ENCODE assay signal across 8 cellular contexts in the genomic region with DNA sequence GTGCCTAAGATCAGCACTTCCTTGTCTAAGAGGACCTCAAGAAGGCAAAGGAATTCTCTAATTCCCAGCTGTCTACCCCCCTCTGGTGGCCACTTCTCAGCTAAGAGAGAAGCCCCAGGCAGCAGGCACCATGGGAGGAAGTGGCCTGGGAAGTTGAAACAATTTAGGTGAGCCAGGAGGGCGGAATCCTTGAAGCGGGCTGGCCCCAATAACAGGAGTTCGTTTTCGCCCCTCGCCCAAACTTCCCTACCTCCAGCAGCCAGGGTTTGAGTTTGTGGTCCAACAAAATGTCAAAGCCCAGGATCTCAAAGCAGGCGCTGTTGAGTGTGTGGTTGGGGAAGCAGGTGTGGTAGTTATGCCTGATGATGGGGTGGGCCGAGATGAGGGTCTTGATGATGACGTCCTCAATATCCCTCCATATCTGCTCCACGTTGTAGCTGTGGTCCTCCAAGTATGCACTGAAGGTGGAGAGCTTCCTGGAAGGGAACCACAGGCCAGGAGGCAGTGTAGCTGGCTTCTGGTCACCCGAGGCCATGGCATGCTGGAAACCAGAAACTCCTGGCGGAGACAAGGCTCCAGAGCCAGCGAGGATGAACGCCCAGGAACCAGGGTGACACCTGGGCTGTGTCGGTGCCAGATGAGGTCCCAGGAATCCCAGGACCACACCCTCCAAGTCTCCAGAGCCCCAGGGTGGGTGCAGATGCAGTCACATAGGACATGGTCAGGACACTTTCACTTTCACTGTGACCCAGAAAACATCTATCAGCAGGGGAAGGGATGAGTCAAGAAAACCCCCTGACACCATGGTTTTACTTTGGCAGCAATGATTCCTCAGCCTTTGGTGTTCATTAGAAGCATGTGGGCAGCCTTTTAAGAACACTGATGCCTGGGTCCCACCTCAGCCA. TPM values are rescaled to one million over a fixed set of nuclear protein-coding genes. Genes with fewer than 3 reads are reported as not detected.
A peak's percentile ranks its signal among the peaks of the same experiment; 100 is the strongest.
DNase-seq lines count a peak whose midpoint lies in the region; ATAC-seq and TF ChIP-seq lines count a peak whose summit lies in the region.

No MANE protein-coding gene starts in this region.

- WGBS in right cardiac atrium, result 42% methylated on average over 14 of the region's 14 CpGs

- H3K9me3 ChIP-seq in OCI-LY3 (ENCODE audit: insufficient read depth, low read length) (no peaks in the 10 kb centered on the region), right cardiac atrium (ENCODE audit: control insufficient read depth, low read length) (no peaks in the 10 kb centered on the region)

- intact Hi-C loops in right cardiac atrium (cut with DNase I), result loop anchor here (2.0 to 10.0 kb wide), 5 partner anchors 64 to 117 kb away; partner anchors contain the start of gene HOXB13 (in 2 of the 4)

- DNase-seq in NCI-H82 (lab: John Stamatoyannopoulos, UW), result peak; percentile 90
- no peak for DNase-seq in NCI-H82 treated with DMSO at 0.1 percent for 48 hours (lab: John Stamatoyannopoulos, UW; ENCODE audit: unreplicated experiment)
- DNase-seq in amygdala (lab: John Stamatoyannopoulos, UW), result peak in 36 of 56 donors; percentile 0 to 68 (median 15)
- peak; percentile 77 to 82 (median 78) for DNase-seq in right cardiac atrium
- peak; percentile 80 for DNase-seq in renal cortical epithelial cell (ENCODE audit: low read depth)

- H3K27ac ChIP-seq in OCI-LY3 (ENCODE audit: low read length), result no peak overlapping the region
- no peak overlapping the region for H3K27ac ChIP-seq in right cardiac atrium (ENCODE audit: low read length)

- no peaks in the 10 kb centered on the region for H3K36me3 ChIP-seq in OCI-LY3 (replicated peaks; ENCODE audit: low read depth, low read length)

- H3K27me3 ChIP-seq in OCI-LY3 (ENCODE audit: low read depth, low read length) (no peaks in the 10 kb centered on the region), right cardiac atrium (ENCODE audit: control insufficient read depth, insufficient read depth) (no peaks in the 10 kb centered on the region)

- H3K4me2 ChIP-seq in OCI-LY3 (ENCODE audit: low read length), result peak overlapping the region; percentile 51

- TF ChIP-seq CTCF in OCI-LY3 (IDR thresholded peaks at IDR 0.05; ENCODE audit: low read depth, low read length), result peak; percentile 89

- no peaks in the 10 kb centered on the region for H3K79me2 ChIP-seq in OCI-LY3 (ENCODE audit: low read length)

- H3K9ac ChIP-seq in OCI-LY3 (ENCODE audit: low read length), result peak overlapping the region; percentile 22; the same call in 1 of the 2 replicates

- H3K4me1 ChIP-seq in OCI-LY3 (ENCODE audit: low read length) (peaks cover 19% of the 10 kb centered on the region), right cardiac atrium (ENCODE audit: control insufficient read depth, insufficient read depth, low read length) (no peaks in the 10 kb centered on the region)

- H2AFZ ChIP-seq in OCI-LY3 (ENCODE audit: low read depth, low read length), result peak overlapping the region; percentile 60

- no peaks in the 10 kb centered on the region for H4K20me1 ChIP-seq in OCI-LY3 (ENCODE audit: insufficient read depth, low read length)

- ATAC-seq in HG02610 (IDR thresholded peaks at IDR 0.05; ENCODE audit: unreplicated experiment) (peak; percentile 85), right cardiac atrium (peak; percentile 86 to 87), GM18519 (IDR thresholded peaks at IDR 0.05; ENCODE audit: low FRiP score, unreplicated experiment) (no peak)

- peak overlapping the region; percentile 37 for H3K4me3 ChIP-seq in OCI-LY3 (ENCODE audit: low read length)
- H3K4me3 ChIP-seq in right cardiac atrium (ENCODE audit: low read length), result no peak overlapping the region

RNA-seq across cellular contexts. Expression of gene TTLL6, which starts 25.6 kb away (rescaled TPM):
- total RNA-seq in right cardiac atrium, result under 1 TPM in 2 of 4 donors, not detected in 2; 0.06 to 0.23 TPM
- polyA plus RNA-seq in right cardiac atrium, result 0.27 TPM
- 0.35 and 0.45 TPM in 2 replicates for total RNA-seq in renal cortical epithelial cell

RNA-seq across cellular contexts. Expression of gene CALCOCO2, which starts 39.5 kb away (rescaled TPM):
- total RNA-seq in right cardiac atrium (100 to 1,000 TPM; 220 to 298 (median 281) TPM), renal cortical epithelial cell (32.8 and 62.6 TPM in 2 replicates)
- polyA plus RNA-seq in right cardiac atrium, result 131 TPM
